Comparison of ENCODE assay signal across 13 cellular contexts in genomic region chr11:12815150-12815523, GRCh38.
DNase-seq lines count a peak whose midpoint lies in the region; ATAC-seq, FAIRE-seq and TF ChIP-seq lines count a peak whose summit lies in the region.
"Had no signal": no experiment of that assay in that cellular context is flagged by ENCODE, and none has a peak within 500 bp of the region (broad histone marks: within the 10 kb centered on the region; RNA-seq: fewer than 3 reads in every experiment).

No MANE protein-coding gene starts in this region.

- BruUV-seq in Caco-2 (replicated peaks; lab: Mats Ljungman, UMichigan): no TSS peak

- TF ChIP-seq CTCF in Caco-2 (IDR thresholded peaks at IDR 0.05; ENCODE audit: insufficient read depth in 1 of 2, low read depth in 1 of 2, low read length in 1 of 2, severe bottlenecking in 1 of 2, unreplicated experiment in 1 of 2) (no peak), WI38 (IDR thresholded peaks at IDR 0.05; ENCODE audit: low read depth, low read length) (no peak), foreskin keratinocyte (conservative IDR thresholded peaks at IDR 0.05) (no peak), D721Med (IDR thresholded peaks at IDR 0.05; ENCODE audit: insufficient read depth, missing control alignments) (no peak)

- ATAC-seq in foreskin keratinocyte: no peak
- ATAC-seq: naive thymus-derived CD8-positive, alpha-beta T cell had no signal

- H3K9me3 ChIP-seq in Caco-2: no peaks in the 10 kb centered on the region
- no peaks in the 10 kb centered on the region for H3K9me3 ChIP-seq in skeletal muscle satellite cell (replicated peaks; ENCODE audit: low read length)
- H3K9me3 ChIP-seq: SJSA1 had no signal

- H3K36me3 ChIP-seq in Caco-2 (ENCODE audit: control insufficient read depth, insufficient read depth, low read length): no peaks in the 10 kb centered on the region
- H3K36me3 ChIP-seq in skeletal muscle satellite cell (ENCODE audit: insufficient read depth, low read length): no peaks in the 10 kb centered on the region

- H3K4me1 ChIP-seq in Caco-2 (peaks cover 56% of the 10 kb centered on the region), foreskin keratinocyte (peaks cover 45% of the 10 kb centered on the region), skeletal muscle satellite cell (ENCODE audit: control insufficient read depth, insufficient read depth, low read length) (peaks cover 76% of the 10 kb centered on the region)

- no peaks in the 10 kb centered on the region for H3K27me3 ChIP-seq in Caco-2 (replicated peaks; ENCODE audit: control insufficient read depth, insufficient read depth, low read length)
- no peaks in the 10 kb centered on the region for H3K27me3 ChIP-seq in foreskin keratinocyte
- H3K27me3 ChIP-seq in skeletal muscle satellite cell (ENCODE audit: control insufficient read depth, insufficient read depth, low read length): no peaks in the 10 kb centered on the region
- H3K27me3 ChIP-seq: SJSA1 had no signal

- H3K9ac ChIP-seq in skeletal muscle satellite cell (ENCODE audit: low read depth, low read length): peak overlapping the region; percentile 44

- DNase-seq in Caco-2 (no peak), foreskin keratinocyte (no peak), posterior vena cava (ENCODE audit: low spot score) (no peak), D721Med (ENCODE audit: insufficient read length, low spot score) (no peak)
- no peak for DNase-seq in activated naive CD8-positive, alpha-beta T cell treated with anti-CD3 and anti-CD28 coated beads for 36 hours
- DNase-seq in stimulated activated CD4-positive, alpha-beta T cell treated with anti-CD3 and anti-CD28 coated beads, Interleukin-4, amount 100 ng/mL, for 4 hours: no peak
- DNase-seq: naive thymus-derived CD8-positive, alpha-beta T cell; NCI-H345; stimulated activated CD4-positive, alpha-beta T cell treated with anti-CD3 and anti-CD28 coated beads, Interleukin-1b, Interleukin-23, amount 100 ng/mL, for 48 hours; stimulated activated naive CD4-positive, alpha-beta T cell treated with Interleukin-2 at 50 U/mL for 16 hours had no signal

- CTCF ChIA-PET in Caco-2 (lab: Charles Lee): interaction anchor here (0.6 to 2.4 kb wide), 6 partner anchors 9 to 484 kb away, joined by 3 to 11 read pairs (median 4); no protein-coding TSS in a partner anchor

- H3K4me3 ChIP-seq in Caco-2 (ENCODE audit: low read depth, low read length) (peak overlapping the region; percentile 10; the same call in 1 of the 2 replicates), WI38 (ENCODE audit: low read depth, low read length) (peak overlapping the region; percentile 24), skeletal muscle satellite cell (ENCODE audit: low read length) (peak overlapping the region; percentile 54)

- intact Hi-C loops in Caco-2 (cut with micrococcal nuclease; ENCODE audit: unreplicated experiment) (loop anchor here (1.0 to 2.0 kb wide), 2 partner anchors 9 to 74 kb away; no protein-coding TSS in a partner anchor), posterior vena cava (cut with DNase I) (loop anchor here in 1 of 2 donors (10.0 kb wide), 1 partner anchor 140 kb away; the partner anchor contains the start of gene TEAD1)

- POLR2A ChIA-PET in Caco-2 (lab: Charles Lee): interaction anchor here (0.6 to 1.8 kb wide), 5 partner anchors 12 to 77 kb away, joined by 3 to 11 read pairs (median 5); no protein-coding TSS in a partner anchor

- no peaks in the 10 kb centered on the region for H3K27me3 Mint-ChIP-seq in Caco-2 (ENCODE audit: insufficient read depth, unreplicated experiment)
- H3K27me3 Mint-ChIP-seq in activated naive CD8-positive, alpha-beta T cell treated with anti-CD3 and anti-CD28 coated beads for 36 hours: peaks cover 40% of the 10 kb centered on the region

- H3K4me2 ChIP-seq in skeletal muscle satellite cell (ENCODE audit: low read length): peak overlapping the region; percentile 81

- FAIRE-seq in D721Med (lab: Jason Lieb, UNC): no peak

- peak overlapping the region; percentile 60 for H3K4me3 Mint-ChIP-seq in Caco-2 (ENCODE audit: unreplicated experiment)
- no peak overlapping the region for H3K4me3 Mint-ChIP-seq in activated naive CD8-positive, alpha-beta T cell treated with anti-CD3 and anti-CD28 coated beads for 36 hours

- peak overlapping the region; percentile 88 for H3K27ac Mint-ChIP-seq in Caco-2 (ENCODE audit: unreplicated experiment)
- no peak overlapping the region for H3K27ac Mint-ChIP-seq in activated naive CD8-positive, alpha-beta T cell treated with anti-CD3 and anti-CD28 coated beads for 36 hours

- peak overlapping the region; percentile 54 for H3K27ac ChIP-seq in foreskin keratinocyte

- H3K36me3 Mint-ChIP-seq in Caco-2 (ENCODE audit: insufficient read depth, unreplicated experiment): peaks cover 40% of the 10 kb centered on the region
- no peaks in the 10 kb centered on the region for H3K36me3 Mint-ChIP-seq in activated naive CD8-positive, alpha-beta T cell treated with anti-CD3 and anti-CD28 coated beads for 36 hours
- H3K36me3 Mint-ChIP-seq: naive thymus-derived CD8-positive, alpha-beta T cell had no signal

- no peaks in the 10 kb centered on the region for H3K9me3 Mint-ChIP-seq in Caco-2 (ENCODE audit: unreplicated experiment)
- H3K9me3 Mint-ChIP-seq in activated naive CD8-positive, alpha-beta T cell treated with anti-CD3 and anti-CD28 coated beads for 36 hours: no peaks in the 10 kb centered on the region

- peaks cover 48% of the 10 kb centered on the region for H3K4me1 Mint-ChIP-seq in Caco-2 (ENCODE audit: low read depth, unreplicated experiment)
- H3K4me1 Mint-ChIP-seq in activated naive CD8-positive, alpha-beta T cell treated with anti-CD3 and anti-CD28 coated beads for 36 hours: no peaks in the 10 kb centered on the region
